1 cellular context compared by ENCODE assay signal in genomic region chr7:158867214-158867984, GRCh38.
TF ChIP-seq lines count a peak whose summit lies in the region.

No MANE protein-coding gene starts in this region.

TF ChIP-seq in WTC11, 78 proteins besides CTCF, POLR2A, EP300 and RAD21 (continued from another document):
- TF ChIP-seq ERG (CRISPR knock-in tag; IDR thresholded peaks at IDR 0.05) = no peak
- TF ChIP-seq ZMAT4 (CRISPR knock-in tag; IDR thresholded peaks at IDR 0.05) = no peak
- no peak for TF ChIP-seq MYBL2 (CRISPR knock-in tag; IDR thresholded peaks at IDR 0.05)
